In the genomic region with DNA sequence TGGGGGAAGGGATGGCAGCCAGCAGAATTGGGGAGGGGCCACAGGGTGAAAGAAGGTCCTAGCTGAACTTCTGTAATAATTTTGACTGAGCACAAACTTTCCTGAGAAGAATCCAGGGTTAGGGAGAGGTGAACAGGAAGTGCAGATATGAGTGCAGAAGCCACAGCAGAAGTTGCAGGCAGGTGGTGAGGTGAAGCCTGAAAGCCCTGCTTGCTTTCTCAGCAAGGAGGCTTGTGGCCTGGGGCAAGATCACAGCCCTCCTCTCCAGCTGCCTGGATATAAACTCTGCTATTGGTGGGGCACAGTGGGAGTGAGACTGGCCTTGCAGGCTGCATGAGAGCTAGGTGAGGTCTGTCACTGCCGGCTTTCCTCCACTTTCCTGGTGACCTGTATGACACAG, we compare ENCODE assay signal across 17 cellular contexts. TPM values are rescaled to one million over a fixed set of nuclear protein-coding genes. Genes with fewer than 3 reads are reported as not detected.
DNase-seq lines count a peak whose midpoint lies in the region; ATAC-seq, FAIRE-seq and TF ChIP-seq lines count a peak whose summit lies in the region.
"Had no signal": no experiment of that assay in that cellular context is flagged by ENCODE, and none has a peak within 500 bp of the region (broad histone marks: within the 10 kb centered on the region; RNA-seq: fewer than 3 reads in every experiment).

No MANE protein-coding gene starts in this region.

- H4K20me1 ChIP-seq in OCI-LY7 (ENCODE audit: insufficient read depth, low read length): no peaks in the 10 kb centered on the region

- POLR2A ChIA-PET in CD4-positive, alpha-beta T cell (lab: Charles Lee): no interaction called here
- POLR2A ChIA-PET in CD8-positive, alpha-beta T cell (lab: Charles Lee): no interaction called here
- POLR2A ChIA-PET in OCI-LY7 (lab: Charles Lee): no interaction called here

- H3K79me2 ChIP-seq in OCI-LY7 (ENCODE audit: insufficient read depth, low read depth, low read length): no peaks in the 10 kb centered on the region

- H3K27ac Mint-ChIP-seq in CD4-positive, alpha-beta T cell: no peak overlapping the region
- H3K27ac Mint-ChIP-seq in CD8-positive, alpha-beta T cell: no peak overlapping the region
- H3K27ac Mint-ChIP-seq: CD4-positive, alpha-beta memory T cell had no signal

- intact Hi-C loops in CD4-positive, alpha-beta T cell (cut with DNase I, micrococcal nuclease): no loop called here
- intact Hi-C loops in CD8-positive, alpha-beta T cell (cut with DNase I, micrococcal nuclease): no loop called here
- intact Hi-C loops in OCI-LY7 (cut with micrococcal nuclease; ENCODE audit: unreplicated experiment): no loop called here

- H3K27me3 ChIP-seq in CD4-positive, alpha-beta T cell (ENCODE audit: control insufficient read depth, insufficient read depth, low read length): no peaks in the 10 kb centered on the region
- no peaks in the 10 kb centered on the region for H3K27me3 ChIP-seq in small intestine (ENCODE audit: control insufficient read depth in 2 of 2, insufficient read depth in 2 of 2, low read length in 2 of 2)
- no peaks in the 10 kb centered on the region for H3K27me3 ChIP-seq in CD8-positive, alpha-beta T cell (ENCODE audit: insufficient read depth, low read length)
- H3K27me3 ChIP-seq: colonic mucosa, left lung, ovary had no signal

- WGBS in small intestine, 3 donors: 75 to 80% (median 76%) methylated on average over 1 of the region's 1 CpG

- TF ChIP-seq CTCF in CD4-positive, alpha-beta T cell (IDR thresholded peaks at IDR 0.05): no peak
- TF ChIP-seq CTCF in CD8-positive, alpha-beta T cell (IDR thresholded peaks at IDR 0.05): no peak
- TF ChIP-seq CTCF in OCI-LY7 (conservative IDR thresholded peaks at IDR 0.05; ENCODE audit: low read length): no peak

- no peak for TF ChIP-seq POLR2A in GM12891 (IDR thresholded peaks at IDR 0.05; ENCODE audit: low read depth, low read length)

- CTCF ChIA-PET in CD4-positive, alpha-beta T cell (lab: Charles Lee): no interaction called here
- CTCF ChIA-PET in CD8-positive, alpha-beta T cell (lab: Charles Lee): no interaction called here
- CTCF ChIA-PET in OCI-LY7 (lab: Charles Lee; ENCODE audit: unreplicated experiment): no interaction called here

- no peak overlapping the region for H3K4me2 ChIP-seq in OCI-LY7 (ENCODE audit: low read length)

- H3K4me1 ChIP-seq in small intestine (ENCODE audit: control insufficient read depth in 2 of 2, insufficient read depth in 1 of 2, low read depth in 1 of 2, low read length in 1 of 2): no peaks in the 10 kb centered on the region
- H3K4me1 ChIP-seq in CD8-positive, alpha-beta T cell (ENCODE audit: insufficient read depth, low read length): no peaks in the 10 kb centered on the region
- no peaks in the 10 kb centered on the region for H3K4me1 ChIP-seq in OCI-LY7 (ENCODE audit: insufficient read depth, low read length, poor library complexity, severe bottlenecking)
- H3K4me1 ChIP-seq: colonic mucosa, left lung had no signal

- BruUV-seq in OCI-LY7 (replicated peaks; lab: Mats Ljungman, UMichigan): no TSS peak

- no peak overlapping the region for H3K4me3 Mint-ChIP-seq in CD4-positive, alpha-beta T cell
- no peak overlapping the region for H3K4me3 Mint-ChIP-seq in CD8-positive, alpha-beta T cell
- H3K4me3 Mint-ChIP-seq: CD4-positive, alpha-beta memory T cell had no signal

- H3K9me3 Mint-ChIP-seq in CD4-positive, alpha-beta T cell: no peaks in the 10 kb centered on the region
- H3K9me3 Mint-ChIP-seq in CD8-positive, alpha-beta T cell: no peaks in the 10 kb centered on the region

- no peak overlapping the region for H3K27ac ChIP-seq in CD4-positive, alpha-beta T cell (ENCODE audit: low read depth, low read length)
- no peak overlapping the region for H3K27ac ChIP-seq in small intestine (ENCODE audit: low read depth in 1 of 2, low read length in 1 of 2)
- H3K27ac ChIP-seq in CD8-positive, alpha-beta T cell (ENCODE audit: low read depth, low read length): no peak overlapping the region
- no peak overlapping the region for H3K27ac ChIP-seq in OCI-LY7 (ENCODE audit: low read depth, low read length, poor library complexity, severe bottlenecking)
- H3K27ac ChIP-seq: colonic mucosa, left lung, ovary, RWPE1, WERI-Rb-1 had no signal

- no peaks in the 10 kb centered on the region for H3K9me2 ChIP-seq in OCI-LY7 (ENCODE audit: insufficient read depth, low read length)

- H3K9me3 ChIP-seq in CD4-positive, alpha-beta T cell (ENCODE audit: control insufficient read depth, low read length): no peaks in the 10 kb centered on the region
- H3K9me3 ChIP-seq in small intestine (ENCODE audit: control insufficient read depth, low read depth) (no peaks in the 10 kb centered on the region), OCI-LY7 (ENCODE audit: low read length) (no peaks in the 10 kb centered on the region)
- H3K9me3 ChIP-seq in CD8-positive, alpha-beta T cell (ENCODE audit: low read length): no peaks in the 10 kb centered on the region
- H3K9me3 ChIP-seq: colonic mucosa, left lung, ovary had no signal

- ATAC-seq in GM19035 (IDR thresholded peaks at IDR 0.05; ENCODE audit: unreplicated experiment) (peak; percentile 67), HG02610 (IDR thresholded peaks at IDR 0.05; ENCODE audit: unreplicated experiment) (peak; percentile 94), HG03520 (IDR thresholded peaks at IDR 0.05; ENCODE audit: unreplicated experiment) (peak; percentile 75)
- ATAC-seq in CD4-positive, alpha-beta T cell (ENCODE audit: poor library complexity): no peak
- no peak for ATAC-seq in CD8-positive, alpha-beta T cell
- ATAC-seq: left lung had no signal

- no peaks in the 10 kb centered on the region for H3K36me3 ChIP-seq in small intestine (ENCODE audit: control insufficient read depth in 2 of 2, insufficient read depth in 2 of 2, low read length in 2 of 2)
- H3K36me3 ChIP-seq in CD8-positive, alpha-beta T cell (ENCODE audit: insufficient read depth, low read length): no peaks in the 10 kb centered on the region
- H3K36me3 ChIP-seq in OCI-LY7 (ENCODE audit: insufficient read depth, low read length): no peaks in the 10 kb centered on the region
- H3K36me3 ChIP-seq: colonic mucosa, left lung, ovary, WERI-Rb-1 had no signal

- FAIRE-seq in GM12891 (lab: Jason Lieb, UNC) (peak; percentile 68), small intestine (lab: Jason Lieb, UNC) (no peak)

- H3K4me3 ChIP-seq in small intestine (ENCODE audit: low read depth in 1 of 2, low read length in 2 of 2) (no peak overlapping the region), OCI-LY7 (ENCODE audit: low read depth, low read length, poor library complexity, severe bottlenecking) (no peak overlapping the region)
- H3K4me3 ChIP-seq in CD8-positive, alpha-beta T cell (ENCODE audit: low read depth, low read length): no peak overlapping the region
- H3K4me3 ChIP-seq: colonic mucosa, left lung, ovary had no signal

- no peaks in the 10 kb centered on the region for H3K36me3 Mint-ChIP-seq in CD4-positive, alpha-beta T cell (ENCODE audit: low read depth)
- H3K36me3 Mint-ChIP-seq in CD8-positive, alpha-beta T cell: no peaks in the 10 kb centered on the region
- H3K36me3 Mint-ChIP-seq: CD4-positive, alpha-beta memory T cell had no signal

- no peak overlapping the region for H2AFZ ChIP-seq in OCI-LY7 (ENCODE audit: low read length)

- no peaks in the 10 kb centered on the region for H3K4me1 Mint-ChIP-seq in CD4-positive, alpha-beta T cell (ENCODE audit: low read depth)
- H3K4me1 Mint-ChIP-seq in CD8-positive, alpha-beta T cell (ENCODE audit: low read depth): peaks cover 1% of the 10 kb centered on the region
- H3K4me1 Mint-ChIP-seq: CD4-positive, alpha-beta memory T cell had no signal

- H3K27me3 Mint-ChIP-seq in CD4-positive, alpha-beta T cell: no peaks in the 10 kb centered on the region
- H3K27me3 Mint-ChIP-seq in CD8-positive, alpha-beta T cell (ENCODE audit: low read depth): no peaks in the 10 kb centered on the region

- DNase-seq in GM12891 (ENCODE audit: insufficient read length, low spot score): no peak
- DNase-seq in CD4-positive, alpha-beta T cell: no peak
- DNase-seq in small intestine: no peak
- no peak for DNase-seq in CD8-positive, alpha-beta T cell
- DNase-seq in OCI-LY7 (ENCODE audit: low spot score): no peak
- DNase-seq: activated naive CD4-positive, alpha-beta T cell treated with Interleukin-2 at 50 U/mL for 16 hours; CD4-positive, alpha-beta memory T cell; colonic mucosa; foreskin fibroblast; left lung; NCI-H1436 treated with DMSO at 0.1 percent for 48 hours; ovary; WERI-Rb-1 had no signal

TF ChIP-seq in GM12891, 5 proteins besides CTCF, POLR2A, EP300 and RAD21:
- TF ChIP-seq SPI1 (IDR thresholded peaks at IDR 0.05; ENCODE audit: low read depth, low read length): peak; percentile 34; the same call in 1 of the 2 replicates
- no peak for TF ChIP-seq POLR2AphosphoS5 (IDR thresholded peaks at IDR 0.05; ENCODE audit: low read depth, low read length)

RNA-seq across cellular contexts. Expression of gene UPRT, which starts 44.1 kb away (rescaled TPM):
- 11.5 TPM for polyA plus RNA-seq in GM12891 (2012; ENCODE audit: low read depth, missing spikeins)
- 10 to 100 TPM; 32.6 to 33.8 TPM for total RNA-seq in CD4-positive, alpha-beta T cell
- polyA plus RNA-seq in small intestine: 10 to 100 TPM; 15.2 to 18.1 (median 17.6) TPM
- 10 to 100 TPM; 26.6 to 27.9 TPM for total RNA-seq in CD8-positive, alpha-beta T cell
- total RNA-seq in OCI-LY7 (2014; rRNA removed; shearing (Covaris generic)): 12.9 and 14.9 TPM in 2 replicates
- 18.4 and 19.1 TPM in 2 replicates for total RNA-seq in OCI-LY7 (2022)

Comparison
In these comparisons a context has a peak if more than half of its experiments do, and no peak if none do; other contexts are left out.
1. ATAC-seq: peak in GM19035 (single experiment), HG02610 (single experiment) and HG03520 (single experiment); none in CD4-positive, alpha-beta T cell (single experiment) and CD8-positive, alpha-beta T cell (single experiment).